9 cellular contexts compared by ENCODE assay signal in genomic region chr5:88141695-88141979, GRCh38.
DNase-seq lines count a peak whose midpoint lies in the region; ATAC-seq, FAIRE-seq and TF ChIP-seq lines count a peak whose summit lies in the region.
"Had no signal": no experiment of that assay in that cellular context is flagged by ENCODE, and none has a peak within 500 bp of the region (broad histone marks: within the 10 kb centered on the region; RNA-seq: fewer than 3 reads in every experiment).

No MANE protein-coding gene starts in this region.

- H3K27ac ChIP-seq in angular gyrus (ENCODE audit: low read depth, low read length) (peak overlapping the region; percentile 97), kidney (ENCODE audit: low read depth in 2 of 2, low read length in 2 of 2) (no peak overlapping the region), tibial artery (peak overlapping the region; percentile 66 to 69)
- H3K27ac ChIP-seq: thyroid gland had no signal

- no peaks in the 10 kb centered on the region for H3K36me3 Mint-ChIP-seq in HFFc6 (ENCODE audit: low read depth)

- H3K4me1 Mint-ChIP-seq in HFFc6 (ENCODE audit: low read depth) = peaks cover 19% of the 10 kb centered on the region

- FAIRE-seq in kidney (lab: Jason Lieb, UNC) = no peak
- FAIRE-seq in H54 (lab: Jason Lieb, UNC) = no peak

- DNase-seq in HFFc6 (no peak), kidney (no peak), tibial artery (no peak), kidney glomerular epithelial cell (lab: John Stamatoyannopoulos, UW) (no peak), H54 (ENCODE audit: insufficient read length, low spot score) (no peak)

- H3K4me3 ChIP-seq in kidney (ENCODE audit: low read length in 2 of 2) (peak overlapping the region; percentile 50 to 52), tibial artery (peak overlapping the region; percentile 53 to 63)

- intact Hi-C loops in kidney (cut with DNase I) = loop anchor here (10.0 kb wide), 1 partner anchor 543 kb away; no protein-coding TSS in a partner anchor
- intact Hi-C loops in tibial artery (cut with DNase I; ENCODE audit: low total_unique reads) = loop anchor here (5.0 kb wide), 1 partner anchor 541 kb away; no protein-coding TSS in a partner anchor

- peaks cover 26% of the 10 kb centered on the region for H3K27me3 Mint-ChIP-seq in HFFc6 (ENCODE audit: insufficient read depth)

- TF ChIP-seq POLR2A in H54 (IDR thresholded peaks at IDR 0.05; ENCODE audit: low read depth, low read length) = no peak

- H3K36me3 ChIP-seq in kidney (ENCODE audit: control insufficient read depth in 1 of 2, insufficient read depth in 2 of 2, low read length in 2 of 2) (no peaks in the 10 kb centered on the region), tibial artery (no peaks in the 10 kb centered on the region)
- H3K36me3 ChIP-seq: adrenal gland, thyroid gland had no signal

- no peak overlapping the region for H3K4me3 Mint-ChIP-seq in HFFc6

- peak overlapping the region in 1 of 2 donors; percentile 28 for H3K9ac ChIP-seq in kidney (ENCODE audit: low read length in 2 of 2)

- peaks cover 0 to 3% of the 10 kb centered on the region in 2 donors for H3K27me3 ChIP-seq in tibial artery
- H3K27me3 ChIP-seq: adrenal gland had no signal

- ATAC-seq in GM21367 (IDR thresholded peaks at IDR 0.05; ENCODE audit: unreplicated experiment) = no peak

- no peaks in the 10 kb centered on the region for H3K9me3 Mint-ChIP-seq in HFFc6

- TF ChIP-seq CTCF in HFFc6 (IDR thresholded peaks at IDR 0.05) (peak; percentile 33; the same call in 1 of the 2 replicates), kidney (IDR thresholded peaks at IDR 0.05; ENCODE audit: borderline replicate concordance, extremely low read depth, insufficient read depth) (no peak), tibial artery (IDR thresholded peaks at IDR 0.05) (no peak)

- no peak overlapping the region for H3K27ac Mint-ChIP-seq in HFFc6

- H3K9me3 ChIP-seq in kidney (ENCODE audit: control insufficient read depth in 1 of 2, low read length in 2 of 2) (peaks cover 0 to 3% of the 10 kb centered on the region in 2 donors), tibial artery (no peaks in the 10 kb centered on the region)
- H3K9me3 ChIP-seq: adrenal gland, thyroid gland had no signal

- H3K4me1 ChIP-seq in kidney (ENCODE audit: control insufficient read depth in 1 of 2, insufficient read depth in 1 of 2, low read depth in 1 of 2, low read length in 2 of 2) = peaks cover 3 to 19% of the 10 kb centered on the region in 2 donors
- peaks cover 0 to 31% (median 23%) of the 10 kb centered on the region in 4 donors for H3K4me1 ChIP-seq in tibial artery

Comparison
In these comparisons a context has a peak if more than half of its experiments do, and no peak if none do; other contexts are left out.
1. H3K27ac ChIP-seq: peak in angular gyrus (single experiment) and tibial artery (2 of 2); none in kidney (0 of 2).